In the genomic region with DNA sequence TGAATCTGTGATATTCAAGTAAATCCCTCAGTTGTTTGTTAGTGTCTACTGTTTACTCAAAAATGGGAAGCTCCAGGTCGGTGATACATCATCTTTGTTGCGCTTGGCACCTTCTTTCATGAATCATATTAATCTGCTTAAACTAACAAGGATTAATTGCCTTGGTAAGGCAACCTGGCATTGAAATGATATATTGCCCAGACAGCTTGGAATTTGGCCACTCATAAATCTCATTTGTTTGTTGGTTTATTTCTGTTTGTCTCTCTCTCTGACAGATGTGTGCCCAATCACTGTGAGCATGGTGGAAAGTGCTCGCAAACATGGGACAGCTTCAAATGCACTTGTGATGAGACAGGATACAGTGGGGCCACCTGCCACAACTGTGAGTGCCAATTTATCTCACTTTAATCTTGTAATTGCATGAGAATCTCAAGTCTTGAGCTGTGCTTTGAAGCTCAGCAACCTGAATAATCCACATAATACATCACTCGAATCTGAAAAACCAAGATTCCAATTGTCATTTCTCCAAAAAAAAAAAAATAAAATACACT, we compare ENCODE assay signal across 1 cellular context.
TF ChIP-seq lines count a peak whose summit lies in the region.

No MANE protein-coding gene starts in this region.

TF ChIP-seq in IMR-90, 13 proteins besides CTCF, POLR2A, EP300 and RAD21 (continued from another document):
- TF ChIP-seq, protein P1, sequence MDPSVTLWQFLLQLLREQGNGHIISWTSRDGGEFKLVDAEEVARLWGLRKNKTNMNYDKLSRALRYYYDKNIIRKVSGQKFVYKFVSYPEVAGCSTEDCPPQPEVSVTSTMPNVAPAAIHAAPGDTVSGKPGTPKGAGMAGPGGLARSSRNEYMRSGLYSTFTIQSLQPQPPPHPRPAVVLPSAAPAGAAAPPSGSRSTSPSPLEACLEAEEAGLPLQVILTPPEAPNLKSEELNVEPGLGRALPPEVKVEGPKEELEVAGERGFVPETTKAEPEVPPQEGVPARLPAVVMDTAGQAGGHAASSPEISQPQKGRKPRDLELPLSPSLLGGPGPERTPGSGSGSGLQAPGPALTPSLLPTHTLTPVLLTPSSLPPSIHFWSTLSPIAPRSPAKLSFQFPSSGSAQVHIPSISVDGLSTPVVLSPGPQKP (IDR thresholded peaks at IDR 0.05; ENCODE audit: borderline replicate concordance, low read depth, low read length), result no peak
- TF ChIP-seq SMC3 (IDR thresholded peaks at IDR 0.05; ENCODE audit: low read depth, low read length) (no peak), BHLHE40 (IDR thresholded peaks at IDR 0.05; ENCODE audit: low read depth, low read length) (no peak), CHD1 (IDR thresholded peaks at IDR 0.05; ENCODE audit: low read depth, low read length) (no peak), MAFK (IDR thresholded peaks at IDR 0.05; ENCODE audit: low read depth, low read length) (no peak), MAZ (IDR thresholded peaks at IDR 0.05; ENCODE audit: borderline replicate concordance, low read depth, low read length) (no peak), RFX5 (IDR thresholded peaks at IDR 0.05; ENCODE audit: low read depth, low read length) (no peak), FOS (IDR thresholded peaks at IDR 0.05; ENCODE audit: low read depth, low read length) (no peak)
- TF ChIP-seq, protein P2, sequence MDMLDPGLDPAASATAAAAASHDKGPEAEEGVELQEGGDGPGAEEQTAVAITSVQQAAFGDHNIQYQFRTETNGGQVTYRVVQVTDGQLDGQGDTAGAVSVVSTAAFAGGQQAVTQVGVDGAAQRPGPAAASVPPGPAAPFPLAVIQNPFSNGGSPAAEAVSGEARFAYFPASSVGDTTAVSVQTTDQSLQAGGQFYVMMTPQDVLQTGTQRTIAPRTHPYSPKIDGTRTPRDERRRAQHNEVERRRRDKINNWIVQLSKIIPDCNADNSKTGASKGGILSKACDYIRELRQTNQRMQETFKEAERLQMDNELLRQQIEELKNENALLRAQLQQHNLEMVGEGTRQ (IDR thresholded peaks at IDR 0.05; ENCODE audit: low read depth, low read length), result no peak
